Comparison of ENCODE assay signal across 1 cellular context in the genomic region with DNA sequence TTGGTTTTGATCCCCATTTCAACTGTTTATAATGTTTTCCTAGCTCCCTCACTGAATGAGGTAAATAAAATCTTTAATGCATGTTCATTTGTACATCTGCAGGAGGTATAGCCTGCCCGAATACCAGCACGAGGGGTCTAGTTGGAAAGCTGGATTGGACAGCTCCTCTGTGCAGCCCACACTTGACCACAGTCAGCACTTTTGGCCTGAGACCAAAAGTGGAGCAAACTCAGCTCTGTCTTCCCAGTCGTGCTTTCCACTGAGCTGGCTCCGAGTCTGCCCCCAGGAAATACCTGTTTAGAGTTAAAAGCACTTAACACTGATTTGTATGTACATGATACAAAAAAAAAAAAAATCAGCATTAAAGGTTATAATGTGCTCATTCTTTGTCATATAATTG.
TF ChIP-seq lines count a peak whose summit lies in the region.

No MANE protein-coding gene starts in this region.

TF ChIP-seq in GM23338, 12 proteins besides CTCF, POLR2A, EP300 and RAD21:
- TF ChIP-seq, protein P1, sequence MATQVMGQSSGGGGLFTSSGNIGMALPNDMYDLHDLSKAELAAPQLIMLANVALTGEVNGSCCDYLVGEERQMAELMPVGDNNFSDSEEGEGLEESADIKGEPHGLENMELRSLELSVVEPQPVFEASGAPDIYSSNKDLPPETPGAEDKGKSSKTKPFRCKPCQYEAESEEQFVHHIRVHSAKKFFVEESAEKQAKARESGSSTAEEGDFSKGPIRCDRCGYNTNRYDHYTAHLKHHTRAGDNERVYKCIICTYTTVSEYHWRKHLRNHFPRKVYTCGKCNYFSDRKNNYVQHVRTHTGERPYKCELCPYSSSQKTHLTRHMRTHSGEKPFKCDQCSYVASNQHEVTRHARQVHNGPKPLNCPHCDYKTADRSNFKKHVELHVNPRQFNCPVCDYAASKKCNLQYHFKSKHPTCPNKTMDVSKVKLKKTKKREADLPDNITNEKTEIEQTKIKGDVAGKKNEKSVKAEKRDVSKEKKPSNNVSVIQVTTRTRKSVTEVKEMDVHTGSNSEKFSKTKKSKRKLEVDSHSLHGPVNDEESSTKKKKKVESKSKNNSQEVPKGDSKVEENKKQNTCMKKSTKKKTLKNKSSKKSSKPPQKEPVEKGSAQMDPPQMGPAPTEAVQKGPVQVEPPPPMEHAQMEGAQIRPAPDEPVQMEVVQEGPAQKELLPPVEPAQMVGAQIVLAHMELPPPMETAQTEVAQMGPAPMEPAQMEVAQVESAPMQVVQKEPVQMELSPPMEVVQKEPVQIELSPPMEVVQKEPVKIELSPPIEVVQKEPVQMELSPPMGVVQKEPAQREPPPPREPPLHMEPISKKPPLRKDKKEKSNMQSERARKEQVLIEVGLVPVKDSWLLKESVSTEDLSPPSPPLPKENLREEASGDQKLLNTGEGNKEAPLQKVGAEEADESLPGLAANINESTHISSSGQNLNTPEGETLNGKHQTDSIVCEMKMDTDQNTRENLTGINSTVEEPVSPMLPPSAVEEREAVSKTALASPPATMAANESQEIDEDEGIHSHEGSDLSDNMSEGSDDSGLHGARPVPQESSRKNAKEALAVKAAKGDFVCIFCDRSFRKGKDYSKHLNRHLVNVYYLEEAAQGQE (IDR thresholded peaks at IDR 0.05; ENCODE audit: unreplicated experiment): peak; percentile 21
- no peak for TF ChIP-seq EZH2 (IDR thresholded peaks at IDR 0.05; ENCODE audit: low read depth, unreplicated experiment)
